Comparison of ENCODE assay signal across 22 cellular contexts in the genomic region with DNA sequence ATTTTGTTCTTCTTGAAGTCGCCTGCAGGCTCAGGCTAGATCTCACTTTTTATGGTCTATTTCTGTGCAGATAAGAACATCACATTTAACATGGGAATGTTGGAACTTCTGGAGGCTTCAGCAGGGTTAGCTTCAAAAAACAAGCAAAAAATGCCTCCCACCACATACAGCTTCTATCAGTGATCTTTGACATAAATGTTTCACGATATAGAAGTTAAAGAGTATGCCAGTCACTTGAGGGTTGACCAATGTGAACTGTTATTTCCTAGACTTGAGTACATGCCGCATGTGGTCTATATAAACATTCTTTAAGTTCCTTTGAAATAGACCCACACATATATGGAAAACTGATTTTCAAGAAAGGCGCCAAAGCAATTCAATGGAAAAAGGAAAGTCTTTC.
DNase-seq lines count a peak whose midpoint lies in the region; ATAC-seq and TF ChIP-seq lines count a peak whose summit lies in the region.
"Had no signal": no experiment of that assay in that cellular context is flagged by ENCODE, and none has a peak within 500 bp of the region (broad histone marks: within the 10 kb centered on the region; RNA-seq: fewer than 3 reads in every experiment).

No MANE protein-coding gene starts in this region.

- no peaks in the 10 kb centered on the region for H3K27me3 ChIP-seq in osteoblast (ENCODE audit: insufficient read depth, low read length)
- H3K27me3 ChIP-seq: dorsolateral prefrontal cortex, right atrium auricular region had no signal

- POLR2A ChIA-PET in T-cell (lab: Charles Lee) = interaction anchor here in 1 of 2 donors (0.7 to 0.8 kb wide), 3 partner anchors 9 to 60 kb away, joined by 3 read pairs; no protein-coding TSS in a partner anchor

- H3K36me3 ChIP-seq in osteoblast (ENCODE audit: insufficient read depth, low read length) = peaks cover 69% of the 10 kb centered on the region

- peaks cover 56% of the 10 kb centered on the region for H3K4me1 Mint-ChIP-seq in activated CD8-positive, alpha-beta memory T cell treated with anti-CD3 and anti-CD28 coated beads, Interleukin-2, amount 10 ng/mL, durations not matched to agents 7 days and 5 days
- peaks cover 3 to 66% (median 57%) of the 10 kb centered on the region in 3 donors for H3K4me1 Mint-ChIP-seq in T-cell

- H3K4me3 ChIP-seq in osteoblast (ENCODE audit: insufficient read depth, low read length) = no peak overlapping the region
- H3K4me3 ChIP-seq: A549, right atrium auricular region had no signal

- H3K79me2 ChIP-seq in osteoblast (ENCODE audit: insufficient read depth, low read length) = peaks cover 97% of the 10 kb centered on the region

- no peak overlapping the region for H3K27ac Mint-ChIP-seq in activated CD8-positive, alpha-beta memory T cell treated with anti-CD3 and anti-CD28 coated beads, Interleukin-2, amount 10 ng/mL, durations not matched to agents 7 days and 5 days
- no peak overlapping the region for H3K27ac Mint-ChIP-seq in T-cell

- H3K4me3 Mint-ChIP-seq in activated CD8-positive, alpha-beta memory T cell treated with anti-CD3 and anti-CD28 coated beads, Interleukin-2, amount 10 ng/mL, durations not matched to agents 7 days and 5 days = peak overlapping the region; percentile 94
- peak overlapping the region in 2 of 3 donors; percentile 40 to 51 for H3K4me3 Mint-ChIP-seq in T-cell
- H3K4me3 Mint-ChIP-seq: central memory CD8-positive, alpha-beta T cell had no signal

- peaks cover 26% of the 10 kb centered on the region for H4K20me1 ChIP-seq in osteoblast (ENCODE audit: insufficient read depth, low read length)

- H3K4me2 ChIP-seq in osteoblast (ENCODE audit: insufficient read depth, low read length) = no peak overlapping the region
- H3K4me2 ChIP-seq: A549 had no signal

- TF ChIP-seq CTCF in osteoblast (IDR thresholded peaks at IDR 0.05; ENCODE audit: extremely low read depth, low read depth, low read length) = no peak

- H3K27ac ChIP-seq in osteoblast (ENCODE audit: low read depth, low read length) = peak overlapping the region; percentile 9
- H3K27ac ChIP-seq: right atrium auricular region had no signal

- no peak for ATAC-seq in activated CD8-positive, alpha-beta memory T cell treated with anti-CD3 and anti-CD28 coated beads, Interleukin-2, amount 10 ng/mL, durations not matched to agents 7 days and 5 days
- ATAC-seq in T-cell (replicated peaks in 1 of 4) = no peak
- ATAC-seq: A549; left colon; naive thymus-derived CD8-positive, alpha-beta T cell had no signal

- H3K4me1 ChIP-seq in osteoblast (ENCODE audit: insufficient read depth, low read length) = peaks cover 42% of the 10 kb centered on the region

- H2AFZ ChIP-seq in osteoblast (ENCODE audit: low read length) = no peak overlapping the region

- no peak for DNase-seq in activated CD8-positive, alpha-beta memory T cell treated with anti-CD3 and anti-CD28 coated beads, Interleukin-2, amount 10 ng/mL, durations not matched to agents 7 days and 5 days
- no peak for DNase-seq in activated CD8-positive, alpha-beta memory T cell treated with anti-CD3 and anti-CD28 coated beads, Interleukin-2, amount 50 U/mL, for 4 hours
- no peak for DNase-seq in T-cell
- no peak for DNase-seq in osteoblast (ENCODE audit: insufficient read length, low spot score, missing footprints)
- no peak for DNase-seq in posterior vena cava (ENCODE audit: low spot score)
- no peak for DNase-seq in mucosa of gallbladder (ENCODE audit: low spot score)
- no peak for DNase-seq in NCI-H526 treated with DMSO at 0.1 percent for 48 hours (lab: John Stamatoyannopoulos, UW)
- DNase-seq: activated CD4-positive, alpha-beta T cell treated with anti-CD3 and anti-CD28 coated beads for 1 hour; anterior cingulate cortex; dorsolateral prefrontal cortex; foreskin fibroblast; H7; left colon; naive thymus-derived CD8-positive, alpha-beta T cell; NCI-H1436 treated with DMSO at 0.1 percent for 48 hours; NCI-H510A treated with DMSO at 0.1 percent for 48 hours; stimulated activated CD4-positive, alpha-beta T cell treated with anti-CD3 and anti-CD28 coated beads, Interleukin-12 subunit alpha, Interleukin-12 subunit beta, amount 100 ng/mL, for 4 hours; stimulated activated CD4-positive, alpha-beta T cell treated with anti-CD3 and anti-CD28 coated beads, Interleukin-4, amount 100 ng/mL, for 4 hours had no signal

- peaks cover 57% of the 10 kb centered on the region for H3K36me3 Mint-ChIP-seq in activated CD8-positive, alpha-beta memory T cell treated with anti-CD3 and anti-CD28 coated beads, Interleukin-2, amount 10 ng/mL, durations not matched to agents 7 days and 5 days
- H3K36me3 Mint-ChIP-seq in T-cell = peaks cover 36% of the 10 kb centered on the region

- CTCF ChIA-PET in activated CD8-positive, alpha-beta memory T cell treated with anti-CD3 and anti-CD28 coated beads, Interleukin-2, amount 10 ng/mL, durations not matched to agents 7 days and 5 days (lab: Charles Lee) = interaction anchor here (2.5 kb wide), 1 partner anchor 56 kb away, joined by 6 read pairs; no protein-coding TSS in a partner anchor
- CTCF ChIA-PET in T-cell (lab: Charles Lee) = interaction anchor here (1.0 to 2.4 kb wide), 2 partner anchors 14 to 29 kb away, joined by 3 to 10 read pairs; no protein-coding TSS in a partner anchor

- peak; percentile 16 for TF ChIP-seq POLR2A in GM18526 (IDR thresholded peaks at IDR 0.05; ENCODE audit: extremely low read depth, insufficient read length)

- H3K27me3 Mint-ChIP-seq in activated CD8-positive, alpha-beta memory T cell treated with anti-CD3 and anti-CD28 coated beads, Interleukin-2, amount 10 ng/mL, durations not matched to agents 7 days and 5 days = no peaks in the 10 kb centered on the region
- no peaks in the 10 kb centered on the region for H3K27me3 Mint-ChIP-seq in T-cell
- H3K27me3 Mint-ChIP-seq: central memory CD8-positive, alpha-beta T cell; naive thymus-derived CD8-positive, alpha-beta T cell had no signal

- intact Hi-C loops in posterior vena cava (cut with DNase I) = no loop called here

- H3K9me3 ChIP-seq in osteoblast (ENCODE audit: low read depth, low read length) = no peaks in the 10 kb centered on the region
- H3K9me3 ChIP-seq: A549, right atrium auricular region had no signal

- H3K9me3 Mint-ChIP-seq in activated CD8-positive, alpha-beta memory T cell treated with anti-CD3 and anti-CD28 coated beads, Interleukin-2, amount 10 ng/mL, durations not matched to agents 7 days and 5 days (ENCODE audit: low read depth) = no peaks in the 10 kb centered on the region
- H3K9me3 Mint-ChIP-seq in T-cell = no peaks in the 10 kb centered on the region
- H3K9me3 Mint-ChIP-seq: central memory CD8-positive, alpha-beta T cell; naive thymus-derived CD8-positive, alpha-beta T cell had no signal
